1 cellular context compared by ENCODE assay signal in the genomic region with DNA sequence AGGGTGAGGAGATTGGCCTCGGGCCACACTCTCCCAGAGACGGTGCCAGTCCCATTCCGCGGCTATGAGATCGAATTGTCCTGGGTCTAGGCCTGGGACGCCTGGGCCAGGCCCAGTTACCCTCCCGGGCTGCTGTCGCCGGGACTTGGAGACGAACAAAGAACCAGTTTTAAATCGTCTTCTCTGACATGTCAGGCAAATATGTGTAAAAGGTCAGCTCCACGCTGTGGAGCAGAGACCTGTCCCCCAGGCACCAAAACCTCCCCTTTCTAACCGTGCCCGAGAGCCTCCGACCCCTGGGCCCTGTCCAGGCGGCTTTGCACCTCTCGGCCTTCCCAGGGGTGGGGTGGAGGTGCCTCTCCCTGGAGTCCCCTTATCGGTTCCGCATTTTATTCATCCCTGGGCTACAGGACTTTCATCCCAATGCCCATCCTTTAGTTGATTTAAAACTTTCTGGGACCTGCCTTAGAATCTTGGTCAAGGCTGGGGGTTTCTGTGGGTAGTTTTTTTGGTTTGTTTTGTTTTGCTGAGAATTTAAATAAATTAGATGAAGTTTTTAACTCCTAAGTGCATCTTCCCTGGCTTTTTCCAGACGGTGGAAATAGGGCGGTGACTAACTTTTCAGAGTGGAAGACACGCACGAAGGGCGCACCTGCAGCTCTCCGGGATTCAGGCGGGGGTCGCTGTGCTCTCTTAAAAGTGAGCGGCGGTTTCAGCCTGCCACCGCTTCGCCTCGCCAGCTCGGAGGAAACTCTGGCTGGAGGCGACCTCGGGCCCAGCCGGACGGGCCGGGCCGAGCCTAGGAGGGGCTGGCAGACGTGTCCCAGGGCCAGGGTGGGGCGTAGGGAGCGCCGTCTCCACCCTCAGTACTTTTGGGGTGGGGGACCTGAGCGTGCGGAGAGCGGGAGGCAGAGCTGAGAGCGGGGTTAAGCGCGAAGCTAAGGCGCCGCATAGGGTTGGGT.
TF ChIP-seq lines count a peak whose summit lies in the region.

No MANE protein-coding gene starts in this region.

TF ChIP-seq in GM23338, 12 proteins besides CTCF, POLR2A, EP300 and RAD21:
- TF ChIP-seq EZH2phosphoT487 (IDR thresholded peaks at IDR 0.05; ENCODE audit: unreplicated experiment): peak; percentile 73
- TF ChIP-seq POLR2AphosphoS5 (IDR thresholded peaks at IDR 0.05; ENCODE audit: low read depth): no peak
- TF ChIP-seq EZH2 (IDR thresholded peaks at IDR 0.05; ENCODE audit: low read depth, unreplicated experiment): peak; percentile 77
